Comparison of ENCODE assay signal across 7 cellular contexts in genomic region chr22:37167176-37167980, GRCh38. TPM values are rescaled to one million over a fixed set of nuclear protein-coding genes. Genes with fewer than 3 reads are reported as not detected.
DNase-seq lines count a peak whose midpoint lies in the region; ATAC-seq and TF ChIP-seq lines count a peak whose summit lies in the region.
"Had no signal": no experiment of that assay in that cellular context is flagged by ENCODE, and none has a peak within 500 bp of the region (broad histone marks: within the 10 kb centered on the region; RNA-seq: fewer than 3 reads in every experiment).

No MANE protein-coding gene starts in this region.

- no peak for ATAC-seq in naive thymus-derived CD4-positive, alpha-beta T cell

- H3K36me3 Mint-ChIP-seq in naive thymus-derived CD4-positive, alpha-beta T cell = peaks cover 0 to 18% (median 0%) of the 10 kb centered on the region in 5 donors

- TF ChIP-seq CTCF in GM12865 (IDR thresholded peaks at IDR 0.05; ENCODE audit: insufficient read depth, low read depth, low read length, missing control alignments) = no peak

- no peaks in the 10 kb centered on the region for H3K27me3 Mint-ChIP-seq in naive thymus-derived CD4-positive, alpha-beta T cell

- peak overlapping the region; percentile 53 for H3K27ac ChIP-seq in naive thymus-derived CD4-positive, alpha-beta T cell (ENCODE audit: low read depth, low read length)

- H3K4me3 Mint-ChIP-seq in naive thymus-derived CD4-positive, alpha-beta T cell = peak overlapping the region in 9 of 10 donors; percentile 21 to 87 (median 76)

- H3K27ac Mint-ChIP-seq in naive thymus-derived CD4-positive, alpha-beta T cell = peak overlapping the region; percentile 66 to 89 (median 84)

- DNase-seq in GM12865 (ENCODE audit: low read depth) (no peak), SKM-1 treated with dmso at 0.1 percent for 144 hours (lab: John Stamatoyannopoulos, UW; ENCODE audit: unreplicated experiment) (no peak), LoVo (ENCODE audit: low spot score) (no peak), kidney tubule cell (ENCODE audit: low spot score) (no peak)
- peak; percentile 11 for DNase-seq in activated naive CD4-positive, alpha-beta T cell treated with anti-CD3 and anti-CD28 coated beads, Interleukin-2, amount 50 U/mL, for 16 hours
- no peak for DNase-seq in naive thymus-derived CD4-positive, alpha-beta T cell

- POLR2A ChIA-PET in naive thymus-derived CD4-positive, alpha-beta T cell (lab: Charles Lee) = interaction anchor here (1.0 to 2.8 kb wide), 9 partner anchors 11 to 93 kb away, joined by 3 to 15 read pairs (median 4); no protein-coding TSS in a partner anchor

- peaks cover 0 to 5% (median 0%) of the 10 kb centered on the region in 11 donors for H3K9me3 Mint-ChIP-seq in naive thymus-derived CD4-positive, alpha-beta T cell

- H3K4me1 ChIP-seq in naive thymus-derived CD4-positive, alpha-beta T cell (ENCODE audit: control insufficient read depth in 2 of 2, insufficient read depth in 2 of 2, low read length in 2 of 2) = peaks cover 58 to 82% of the 10 kb centered on the region in 2 donors

- H3K9me3 ChIP-seq in naive thymus-derived CD4-positive, alpha-beta T cell (ENCODE audit: control insufficient read depth in 2 of 3, low read length in 3 of 3) = no peaks in the 10 kb centered on the region

- peak overlapping the region; percentile 30 for H3K4me3 ChIP-seq in GM12865 (ENCODE audit: low read depth, low read length)
- H3K4me3 ChIP-seq in naive thymus-derived CD4-positive, alpha-beta T cell (ENCODE audit: low read length) = peak overlapping the region; percentile 43

- intact Hi-C loops in naive thymus-derived CD4-positive, alpha-beta T cell (cut with micrococcal nuclease) = loop anchor here in 1 of 2 donors (2.0 to 5.0 kb wide), 2 partner anchors 71 to 290 kb away; no protein-coding TSS in a partner anchor

- H3K36me3 ChIP-seq in naive thymus-derived CD4-positive, alpha-beta T cell (ENCODE audit: control insufficient read depth in 2 of 3, insufficient read depth in 3 of 3, low read length in 3 of 3) = no peaks in the 10 kb centered on the region

- no peaks in the 10 kb centered on the region for H3K27me3 ChIP-seq in naive thymus-derived CD4-positive, alpha-beta T cell (ENCODE audit: control insufficient read depth in 2 of 2, insufficient read depth in 2 of 2, low read length in 2 of 2)

- CTCF ChIA-PET in naive thymus-derived CD4-positive, alpha-beta T cell (lab: Charles Lee) = interaction anchor here (0.7 to 3.9 kb wide), 11 partner anchors 8 to 290 kb away, joined by 3 to 18 read pairs (median 3); partner anchors contain the start of gene RAC2

- peaks cover 45 to 76% (median 65%) of the 10 kb centered on the region in 7 donors for H3K4me1 Mint-ChIP-seq in naive thymus-derived CD4-positive, alpha-beta T cell

RNA-seq across cellular contexts. Expression of gene IL2RB, which starts 17.7 kb away (rescaled TPM):
- total RNA-seq in naive thymus-derived CD4-positive, alpha-beta T cell = 100 to 1,000 TPM in 2 of 5 experiments, 10 to 100 TPM in 3; 14.3 to 209 (median 44.1) TPM
- polyA plus RNA-seq in naive thymus-derived CD4-positive, alpha-beta T cell = 10 to 100 TPM; 13.6 to 20.2 TPM

RNA-seq across cellular contexts. Expression of gene C1QTNF6, which starts 20.7 kb away (rescaled TPM):
- total RNA-seq in naive thymus-derived CD4-positive, alpha-beta T cell = 10 to 100 TPM; 12.4 to 27.6 (median 20.2) TPM
- 1 to 10 TPM; 1.1 to 2.4 TPM for polyA plus RNA-seq in naive thymus-derived CD4-positive, alpha-beta T cell

RNA-seq across cellular contexts. Expression of gene SSTR3, which starts 44.9 kb away (rescaled TPM):
- 10 to 100 TPM in 2 of 5 experiments, 1 to 10 TPM in 3; 3.9 to 30.4 (median 6.4) TPM for total RNA-seq in naive thymus-derived CD4-positive, alpha-beta T cell
- 1 to 10 TPM; 5.8 to 9.5 TPM for polyA plus RNA-seq in naive thymus-derived CD4-positive, alpha-beta T cell
- polyA plus RNA-seq: liver had no signal

RNA-seq across cellular contexts. Expression of gene TMPRSS6, which starts 57.9 kb away (rescaled TPM):
- 1 to 10 TPM in 2 of 5 experiments, under 1 TPM in 3; 0.22 to 3.2 (median 0.32) TPM for total RNA-seq in naive thymus-derived CD4-positive, alpha-beta T cell
- not detected for polyA plus RNA-seq in naive thymus-derived CD4-positive, alpha-beta T cell
